ENCODE assay signal across 1 cellular context in genomic region chr3:152104847-152105415, GRCh38.
TF ChIP-seq lines count a peak whose summit lies in the region.

No MANE protein-coding gene starts in this region.

TF ChIP-seq in K562, 482 proteins besides CTCF, POLR2A, EP300 and RAD21 (continued from another document):
- TF ChIP-seq ARID4B (CRISPR knock-in tag; IDR thresholded peaks at IDR 0.05): no peak
- no peak for TF ChIP-seq HCFC1 (IDR thresholded peaks at IDR 0.05; ENCODE audit: low read depth, low read length)
